1 cellular context compared by ENCODE assay signal in the genomic region with DNA sequence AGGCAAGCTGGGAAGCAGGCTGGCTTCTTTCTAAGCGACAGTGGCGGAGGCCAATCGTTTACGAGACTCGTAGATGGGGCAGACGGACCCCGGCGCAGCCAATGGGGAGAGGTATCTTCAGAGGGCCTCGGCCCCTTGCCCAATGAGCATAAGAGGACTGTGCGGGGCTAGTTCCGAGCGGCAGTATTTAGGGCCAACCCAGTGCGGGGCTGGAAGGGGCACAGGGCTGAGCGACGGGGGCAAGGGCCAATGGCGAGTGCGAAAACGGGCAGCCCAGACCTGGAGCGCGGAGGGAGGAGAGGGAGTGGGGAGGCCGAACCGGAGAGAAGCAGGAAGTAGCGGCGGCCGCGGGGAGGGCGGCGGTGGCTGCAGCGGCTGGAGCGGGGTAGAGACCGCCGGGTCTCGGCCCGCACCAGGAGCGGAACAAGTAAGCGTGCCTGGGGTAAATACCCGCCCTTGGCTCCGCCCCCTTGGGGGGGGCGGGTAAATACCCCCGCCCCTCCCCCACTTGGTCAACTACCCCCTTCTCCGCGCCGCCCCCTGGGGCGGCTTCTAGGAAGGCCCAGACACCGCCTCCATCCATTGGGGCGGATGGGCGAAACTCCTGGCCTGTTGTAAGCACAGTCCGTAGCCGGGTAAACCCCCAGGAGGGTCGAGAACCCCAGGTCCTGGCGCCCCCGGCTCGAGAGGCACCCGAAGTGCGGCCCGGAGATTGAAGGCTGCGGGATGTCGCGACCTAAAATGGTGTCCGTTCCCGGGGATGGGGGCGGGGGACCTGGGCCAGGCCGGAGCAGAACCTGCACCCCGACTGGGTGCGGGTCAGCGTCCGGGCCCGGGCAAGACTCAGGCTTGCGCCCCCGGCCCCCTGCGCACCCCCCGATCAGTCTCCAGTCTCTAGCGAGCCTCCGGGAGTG.
TF ChIP-seq lines count a peak whose summit lies in the region.

A gene with protein sequence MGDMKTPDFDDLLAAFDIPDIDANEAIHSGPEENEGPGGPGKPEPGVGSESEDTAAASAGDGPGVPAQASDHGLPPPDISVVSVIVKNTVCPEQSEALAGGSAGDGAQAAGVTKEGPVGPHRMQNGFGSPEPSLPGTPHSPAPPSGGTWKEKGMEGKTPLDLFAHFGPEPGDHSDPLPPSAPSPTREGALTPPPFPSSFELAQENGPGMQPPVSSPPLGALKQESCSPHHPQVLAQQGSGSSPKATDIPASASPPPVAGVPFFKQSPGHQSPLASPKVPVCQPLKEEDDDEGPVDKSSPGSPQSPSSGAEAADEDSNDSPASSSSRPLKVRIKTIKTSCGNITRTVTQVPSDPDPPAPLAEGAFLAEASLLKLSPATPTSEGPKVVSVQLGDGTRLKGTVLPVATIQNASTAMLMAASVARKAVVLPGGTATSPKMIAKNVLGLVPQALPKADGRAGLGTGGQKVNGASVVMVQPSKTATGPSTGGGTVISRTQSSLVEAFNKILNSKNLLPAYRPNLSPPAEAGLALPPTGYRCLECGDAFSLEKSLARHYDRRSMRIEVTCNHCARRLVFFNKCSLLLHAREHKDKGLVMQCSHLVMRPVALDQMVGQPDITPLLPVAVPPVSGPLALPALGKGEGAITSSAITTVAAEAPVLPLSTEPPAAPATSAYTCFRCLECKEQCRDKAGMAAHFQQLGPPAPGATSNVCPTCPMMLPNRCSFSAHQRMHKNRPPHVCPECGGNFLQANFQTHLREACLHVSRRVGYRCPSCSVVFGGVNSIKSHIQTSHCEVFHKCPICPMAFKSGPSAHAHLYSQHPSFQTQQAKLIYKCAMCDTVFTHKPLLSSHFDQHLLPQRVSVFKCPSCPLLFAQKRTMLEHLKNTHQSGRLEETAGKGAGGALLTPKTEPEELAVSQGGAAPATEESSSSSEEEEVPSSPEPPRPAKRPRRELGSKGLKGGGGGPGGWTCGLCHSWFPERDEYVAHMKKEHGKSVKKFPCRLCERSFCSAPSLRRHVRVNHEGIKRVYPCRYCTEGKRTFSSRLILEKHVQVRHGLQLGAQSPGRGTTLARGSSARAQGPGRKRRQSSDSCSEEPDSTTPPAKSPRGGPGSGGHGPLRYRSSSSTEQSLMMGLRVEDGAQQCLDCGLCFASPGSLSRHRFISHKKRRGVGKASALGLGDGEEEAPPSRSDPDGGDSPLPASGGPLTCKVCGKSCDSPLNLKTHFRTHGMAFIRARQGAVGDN (plus strand): TSS at position 331 of the 914 bp plus-strand sequence. CDS start 3,993 bp downstream, outside the sequence.

TF ChIP-seq in GM12878, 131 proteins besides CTCF, POLR2A, EP300 and RAD21 (continued from another document and continues in another):
- TF ChIP-seq, protein P1, sequence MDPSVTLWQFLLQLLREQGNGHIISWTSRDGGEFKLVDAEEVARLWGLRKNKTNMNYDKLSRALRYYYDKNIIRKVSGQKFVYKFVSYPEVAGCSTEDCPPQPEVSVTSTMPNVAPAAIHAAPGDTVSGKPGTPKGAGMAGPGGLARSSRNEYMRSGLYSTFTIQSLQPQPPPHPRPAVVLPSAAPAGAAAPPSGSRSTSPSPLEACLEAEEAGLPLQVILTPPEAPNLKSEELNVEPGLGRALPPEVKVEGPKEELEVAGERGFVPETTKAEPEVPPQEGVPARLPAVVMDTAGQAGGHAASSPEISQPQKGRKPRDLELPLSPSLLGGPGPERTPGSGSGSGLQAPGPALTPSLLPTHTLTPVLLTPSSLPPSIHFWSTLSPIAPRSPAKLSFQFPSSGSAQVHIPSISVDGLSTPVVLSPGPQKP (IDR thresholded peaks at IDR 0.05; ENCODE audit: low read depth, low read length), result no peak
- TF ChIP-seq ZNF24 (IDR thresholded peaks at IDR 0.05), result no peak
- no peak for TF ChIP-seq CBX5 (IDR thresholded peaks at IDR 0.05; ENCODE audit: low read depth)
- TF ChIP-seq FOXM1 (IDR thresholded peaks at IDR 0.05; ENCODE audit: low read depth, low read length), result no peak
- 0 out of 2 replicates have a peak, but pooled peaks have one; percentile 5 for TF ChIP-seq IKZF1 (conservative IDR thresholded peaks at IDR 0.05)
- TF ChIP-seq, protein P2, sequence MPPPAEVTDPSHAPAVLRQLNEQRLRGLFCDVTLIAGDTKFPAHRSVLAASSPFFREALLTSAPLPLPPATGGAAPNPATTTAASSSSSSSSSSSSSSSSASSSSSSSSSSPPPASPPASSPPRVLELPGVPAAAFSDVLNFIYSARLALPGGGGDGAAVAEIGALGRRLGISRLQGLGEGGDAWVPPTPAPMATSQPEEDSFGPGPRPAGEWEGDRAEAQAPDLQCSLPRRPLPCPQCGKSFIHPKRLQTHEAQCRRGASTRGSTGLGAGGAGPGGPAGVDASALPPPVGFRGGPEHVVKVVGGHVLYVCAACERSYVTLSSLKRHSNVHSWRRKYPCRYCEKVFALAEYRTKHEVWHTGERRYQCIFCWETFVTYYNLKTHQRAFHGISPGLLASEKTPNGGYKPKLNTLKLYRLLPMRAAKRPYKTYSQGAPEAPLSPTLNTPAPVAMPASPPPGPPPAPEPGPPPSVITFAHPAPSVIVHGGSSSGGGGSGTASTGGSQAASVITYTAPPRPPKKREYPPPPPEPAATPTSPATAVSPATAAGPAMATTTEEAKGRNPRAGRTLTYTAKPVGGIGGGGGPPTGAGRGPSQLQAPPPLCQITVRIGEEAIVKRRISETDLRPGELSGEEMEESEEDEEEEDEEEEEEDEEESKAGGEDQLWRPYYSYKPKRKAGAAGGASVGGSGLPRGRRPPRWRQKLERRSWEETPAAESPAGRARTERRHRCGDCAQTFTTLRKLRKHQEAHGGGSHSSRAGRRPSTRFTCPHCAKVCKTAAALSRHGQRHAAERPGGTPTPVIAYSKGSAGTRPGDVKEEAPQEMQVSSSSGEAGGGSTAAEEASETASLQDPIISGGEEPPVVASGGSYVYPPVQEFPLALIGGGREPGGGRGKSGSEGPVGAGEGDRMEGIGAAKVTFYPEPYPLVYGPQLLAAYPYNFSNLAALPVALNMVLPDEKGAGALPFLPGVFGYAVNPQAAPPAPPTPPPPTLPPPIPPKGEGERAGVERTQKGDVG (CRISPR knock-in tag; IDR thresholded peaks at IDR 0.05), result no peak
- 0 out of 2 replicates have a peak, but pooled peaks have one; percentile 2 for TF ChIP-seq SMAD5 (IDR thresholded peaks at IDR 0.05; ENCODE audit: low read depth)
- TF ChIP-seq IKZF2 (IDR thresholded peaks at IDR 0.05), result peak; percentile 8 to 34; a peak in 3 of 4 replicates
- TF ChIP-seq, protein P3, sequence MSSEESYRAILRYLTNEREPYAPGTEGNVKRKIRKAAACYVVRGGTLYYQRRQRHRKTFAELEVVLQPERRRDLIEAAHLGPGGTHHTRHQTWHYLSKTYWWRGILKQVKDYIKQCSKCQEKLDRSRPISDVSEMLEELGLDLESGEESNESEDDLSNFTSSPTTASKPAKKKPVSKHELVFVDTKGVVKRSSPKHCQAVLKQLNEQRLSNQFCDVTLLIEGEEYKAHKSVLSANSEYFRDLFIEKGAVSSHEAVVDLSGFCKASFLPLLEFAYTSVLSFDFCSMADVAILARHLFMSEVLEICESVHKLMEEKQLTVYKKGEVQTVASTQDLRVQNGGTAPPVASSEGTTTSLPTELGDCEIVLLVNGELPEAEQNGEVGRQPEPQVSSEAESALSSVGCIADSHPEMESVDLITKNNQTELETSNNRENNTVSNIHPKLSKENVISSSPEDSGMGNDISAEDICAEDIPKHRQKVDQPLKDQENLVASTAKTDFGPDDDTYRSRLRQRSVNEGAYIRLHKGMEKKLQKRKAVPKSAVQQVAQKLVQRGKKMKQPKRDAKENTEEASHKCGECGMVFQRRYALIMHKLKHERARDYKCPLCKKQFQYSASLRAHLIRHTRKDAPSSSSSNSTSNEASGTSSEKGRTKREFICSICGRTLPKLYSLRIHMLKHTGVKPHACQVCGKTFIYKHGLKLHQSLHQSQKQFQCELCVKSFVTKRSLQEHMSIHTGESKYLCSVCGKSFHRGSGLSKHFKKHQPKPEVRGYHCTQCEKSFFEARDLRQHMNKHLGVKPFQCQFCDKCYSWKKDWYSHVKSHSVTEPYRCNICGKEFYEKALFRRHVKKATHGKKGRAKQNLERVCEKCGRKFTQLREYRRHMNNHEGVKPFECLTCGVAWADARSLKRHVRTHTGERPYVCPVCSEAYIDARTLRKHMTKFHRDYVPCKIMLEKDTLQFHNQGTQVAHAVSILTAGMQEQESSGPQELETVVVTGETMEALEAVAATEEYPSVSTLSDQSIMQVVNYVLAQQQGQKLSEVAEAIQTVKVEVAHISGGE (CRISPR knock-in tag; IDR thresholded peaks at IDR 0.05), result no peak
- no peak for TF ChIP-seq STAT3 (IDR thresholded peaks at IDR 0.05; ENCODE audit: low read depth, low read length)
- TF ChIP-seq YBX1 (IDR thresholded peaks at IDR 0.05), result no peak
- no peak for TF ChIP-seq CHD1 (IDR thresholded peaks at IDR 0.05; ENCODE audit: low read depth, low read length)
- TF ChIP-seq CEBPB (IDR thresholded peaks at IDR 0.05; ENCODE audit: borderline replicate concordance in 1 of 2, low read depth in 2 of 2, low read length in 2 of 2), result no peak
- TF ChIP-seq, protein P4, sequence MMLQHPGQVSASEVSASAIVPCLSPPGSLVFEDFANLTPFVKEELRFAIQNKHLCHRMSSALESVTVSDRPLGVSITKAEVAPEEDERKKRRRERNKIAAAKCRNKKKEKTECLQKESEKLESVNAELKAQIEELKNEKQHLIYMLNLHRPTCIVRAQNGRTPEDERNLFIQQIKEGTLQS (IDR thresholded peaks at IDR 0.05; ENCODE audit: borderline replicate concordance, extremely low read depth, low read depth, low read length), result no peak
- TF ChIP-seq, protein P5, sequence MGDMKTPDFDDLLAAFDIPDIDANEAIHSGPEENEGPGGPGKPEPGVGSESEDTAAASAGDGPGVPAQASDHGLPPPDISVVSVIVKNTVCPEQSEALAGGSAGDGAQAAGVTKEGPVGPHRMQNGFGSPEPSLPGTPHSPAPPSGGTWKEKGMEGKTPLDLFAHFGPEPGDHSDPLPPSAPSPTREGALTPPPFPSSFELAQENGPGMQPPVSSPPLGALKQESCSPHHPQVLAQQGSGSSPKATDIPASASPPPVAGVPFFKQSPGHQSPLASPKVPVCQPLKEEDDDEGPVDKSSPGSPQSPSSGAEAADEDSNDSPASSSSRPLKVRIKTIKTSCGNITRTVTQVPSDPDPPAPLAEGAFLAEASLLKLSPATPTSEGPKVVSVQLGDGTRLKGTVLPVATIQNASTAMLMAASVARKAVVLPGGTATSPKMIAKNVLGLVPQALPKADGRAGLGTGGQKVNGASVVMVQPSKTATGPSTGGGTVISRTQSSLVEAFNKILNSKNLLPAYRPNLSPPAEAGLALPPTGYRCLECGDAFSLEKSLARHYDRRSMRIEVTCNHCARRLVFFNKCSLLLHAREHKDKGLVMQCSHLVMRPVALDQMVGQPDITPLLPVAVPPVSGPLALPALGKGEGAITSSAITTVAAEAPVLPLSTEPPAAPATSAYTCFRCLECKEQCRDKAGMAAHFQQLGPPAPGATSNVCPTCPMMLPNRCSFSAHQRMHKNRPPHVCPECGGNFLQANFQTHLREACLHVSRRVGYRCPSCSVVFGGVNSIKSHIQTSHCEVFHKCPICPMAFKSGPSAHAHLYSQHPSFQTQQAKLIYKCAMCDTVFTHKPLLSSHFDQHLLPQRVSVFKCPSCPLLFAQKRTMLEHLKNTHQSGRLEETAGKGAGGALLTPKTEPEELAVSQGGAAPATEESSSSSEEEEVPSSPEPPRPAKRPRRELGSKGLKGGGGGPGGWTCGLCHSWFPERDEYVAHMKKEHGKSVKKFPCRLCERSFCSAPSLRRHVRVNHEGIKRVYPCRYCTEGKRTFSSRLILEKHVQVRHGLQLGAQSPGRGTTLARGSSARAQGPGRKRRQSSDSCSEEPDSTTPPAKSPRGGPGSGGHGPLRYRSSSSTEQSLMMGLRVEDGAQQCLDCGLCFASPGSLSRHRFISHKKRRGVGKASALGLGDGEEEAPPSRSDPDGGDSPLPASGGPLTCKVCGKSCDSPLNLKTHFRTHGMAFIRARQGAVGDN (IDR thresholded peaks at IDR 0.05), result no peak
- TF ChIP-seq SMC3 (IDR thresholded peaks at IDR 0.05; ENCODE audit: borderline replicate concordance, low read length), result no peak
- TF ChIP-seq BCL11A (IDR thresholded peaks at IDR 0.05; ENCODE audit: low read depth, low read length), result peak; percentile 6; the same call in 1 of the 2 replicates
- TF ChIP-seq ZZZ3 (IDR thresholded peaks at IDR 0.05; ENCODE audit: control insufficient read depth, insufficient read length, low read depth), result no peak
- TF ChIP-seq JUND (IDR thresholded peaks at IDR 0.05; ENCODE audit: low read depth, low read length), result no peak
- TF ChIP-seq FOS (IDR thresholded peaks at IDR 0.05; ENCODE audit: borderline replicate concordance, extremely low read depth, insufficient read length), result peak; percentile 97
- TF ChIP-seq CREM (IDR thresholded peaks at IDR 0.05; ENCODE audit: low read depth), result no peak
- TF ChIP-seq ZNF384 (IDR thresholded peaks at IDR 0.05; ENCODE audit: borderline replicate concordance, low read depth, low read length), result no peak
- no peak for TF ChIP-seq RELA (IDR thresholded peaks at IDR 0.05; ENCODE audit: borderline replicate concordance, partially characterized antibody)
- no peak for TF ChIP-seq TBL1XR1 (IDR thresholded peaks at IDR 0.05; ENCODE audit: low read depth, low read length)
- no peak for TF ChIP-seq RAD51 (IDR thresholded peaks at IDR 0.05)
- TF ChIP-seq NR2F1 (conservative IDR thresholded peaks at IDR 0.05), result peak; percentile 80
- TF ChIP-seq, protein P6, sequence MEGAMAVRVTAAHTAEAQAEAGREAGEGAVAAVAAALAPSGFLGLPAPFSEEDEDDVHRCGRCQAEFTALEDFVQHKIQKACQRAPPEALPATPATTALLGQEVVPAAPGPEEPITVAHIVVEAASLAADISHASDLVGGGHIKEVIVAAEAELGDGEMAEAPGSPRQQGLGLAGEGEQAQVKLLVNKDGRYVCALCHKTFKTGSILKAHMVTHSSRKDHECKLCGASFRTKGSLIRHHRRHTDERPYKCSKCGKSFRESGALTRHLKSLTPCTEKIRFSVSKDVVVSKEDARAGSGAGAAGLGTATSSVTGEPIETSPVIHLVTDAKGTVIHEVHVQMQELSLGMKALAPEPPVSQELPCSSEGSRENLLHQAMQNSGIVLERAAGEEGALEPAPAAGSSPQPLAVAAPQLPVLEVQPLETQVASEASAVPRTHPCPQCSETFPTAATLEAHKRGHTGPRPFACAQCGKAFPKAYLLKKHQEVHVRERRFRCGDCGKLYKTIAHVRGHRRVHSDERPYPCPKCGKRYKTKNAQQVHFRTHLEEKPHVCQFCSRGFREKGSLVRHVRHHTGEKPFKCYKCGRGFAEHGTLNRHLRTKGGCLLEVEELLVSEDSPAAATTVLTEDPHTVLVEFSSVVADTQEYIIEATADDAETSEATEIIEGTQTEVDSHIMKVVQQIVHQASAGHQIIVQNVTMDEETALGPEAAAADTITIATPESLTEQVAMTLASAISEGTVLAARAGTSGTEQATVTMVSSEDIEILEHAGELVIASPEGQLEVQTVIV (IDR thresholded peaks at IDR 0.05; ENCODE audit: borderline replicate concordance, partially characterized antibody), result peak; percentile 97
- TF ChIP-seq, protein P7, sequence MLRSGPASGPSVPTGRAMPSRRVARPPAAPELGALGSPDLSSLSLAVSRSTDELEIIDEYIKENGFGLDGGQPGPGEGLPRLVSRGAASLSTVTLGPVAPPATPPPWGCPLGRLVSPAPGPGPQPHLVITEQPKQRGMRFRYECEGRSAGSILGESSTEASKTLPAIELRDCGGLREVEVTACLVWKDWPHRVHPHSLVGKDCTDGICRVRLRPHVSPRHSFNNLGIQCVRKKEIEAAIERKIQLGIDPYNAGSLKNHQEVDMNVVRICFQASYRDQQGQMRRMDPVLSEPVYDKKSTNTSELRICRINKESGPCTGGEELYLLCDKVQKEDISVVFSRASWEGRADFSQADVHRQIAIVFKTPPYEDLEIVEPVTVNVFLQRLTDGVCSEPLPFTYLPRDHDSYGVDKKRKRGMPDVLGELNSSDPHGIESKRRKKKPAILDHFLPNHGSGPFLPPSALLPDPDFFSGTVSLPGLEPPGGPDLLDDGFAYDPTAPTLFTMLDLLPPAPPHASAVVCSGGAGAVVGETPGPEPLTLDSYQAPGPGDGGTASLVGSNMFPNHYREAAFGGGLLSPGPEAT (IDR thresholded peaks at IDR 0.05; ENCODE audit: low read depth), result no peak
- no peak for TF ChIP-seq ATF7 (IDR thresholded peaks at IDR 0.05; ENCODE audit: low read depth)
